8 cellular contexts compared by ENCODE assay signal in genomic region chr9:38393128-38393809, GRCh38. TPM values are rescaled to one million over a fixed set of nuclear protein-coding genes. Genes with fewer than 3 reads are reported as not detected.
A peak's percentile ranks its signal among the peaks of the same experiment; 100 is the strongest.
DNase-seq lines count a peak whose midpoint lies in the region; ATAC-seq and TF ChIP-seq lines count a peak whose summit lies in the region.

No MANE protein-coding gene starts in this region.

- TF ChIP-seq CTCF in AG04450 (IDR thresholded peaks at IDR 0.05; ENCODE audit: low read depth, low read length) (no peak), VCaP (conservative IDR thresholded peaks at IDR 0.05) (no peak; the same call in 1 of the 2 replicates), glutamatergic neuron (IDR thresholded peaks at IDR 0.05; ENCODE audit: partially characterized antibody, unreplicated experiment) (no peak)

- H3K36me3 Mint-ChIP-seq in glutamatergic neuron (ENCODE audit: unreplicated experiment), result peaks cover 11% of the 10 kb centered on the region
- peaks cover 34% of the 10 kb centered on the region for H3K36me3 Mint-ChIP-seq in stimulated activated memory B cell treated with anti-CD40 and anti-IgM and Interleukin-4, amounts not matched to agents 10 μg/mL and 1 μg/mL and 100 μg/mL, for 72 hours

- H3K4me3 ChIP-seq in AG04450 (ENCODE audit: low read depth, low read length), result peak overlapping the region; percentile 90

- H3K4me1 Mint-ChIP-seq in glutamatergic neuron (ENCODE audit: low read depth, unreplicated experiment), result no peaks in the 10 kb centered on the region
- peaks cover 20% of the 10 kb centered on the region for H3K4me1 Mint-ChIP-seq in stimulated activated memory B cell treated with anti-CD40 and anti-IgM and Interleukin-4, amounts not matched to agents 10 μg/mL and 1 μg/mL and 100 μg/mL, for 72 hours

- H3K4me3 Mint-ChIP-seq in glutamatergic neuron (ENCODE audit: unreplicated experiment), result peak overlapping the region; percentile 96
- H3K4me3 Mint-ChIP-seq in stimulated activated memory B cell treated with anti-CD40 and anti-IgM and Interleukin-4, amounts not matched to agents 10 μg/mL and 1 μg/mL and 100 μg/mL, for 72 hours, result peak overlapping the region; percentile 91

- no peaks in the 10 kb centered on the region for H3K27me3 ChIP-seq in AG04450 (ENCODE audit: control insufficient read depth, insufficient read depth, low read length)

- peaks cover 2% of the 10 kb centered on the region for H3K9me3 Mint-ChIP-seq in glutamatergic neuron (ENCODE audit: unreplicated experiment)
- H3K9me3 Mint-ChIP-seq in stimulated activated memory B cell treated with anti-CD40 and anti-IgM and Interleukin-4, amounts not matched to agents 10 μg/mL and 1 μg/mL and 100 μg/mL, for 72 hours, result no peaks in the 10 kb centered on the region

- CTCF ChIA-PET in AG04450 (lab: Charles Lee), result interaction anchor here (0.5 to 1.4 kb wide), 4 partner anchors 11 to 305 kb away, joined by 3 to 5 read pairs (median 4); no protein-coding TSS in a partner anchor

- no peak for DNase-seq in AG04450 (ENCODE audit: low read depth, low spot score)
- DNase-seq in glutamatergic neuron, result no peak
- no peak for DNase-seq in HT-29 (ENCODE audit: low spot score)
- no peak for DNase-seq in caudate nucleus (lab: John Stamatoyannopoulos, UW)
- no peak for DNase-seq in OCI-M2 (lab: John Stamatoyannopoulos, UW; ENCODE audit: unreplicated experiment)

- H3K9me3 ChIP-seq in AG04450 (ENCODE audit: control insufficient read depth, insufficient read depth, low read length), result peaks cover 4% of the 10 kb centered on the region; the same call in 1 of the 2 replicates

- peaks cover 7% of the 10 kb centered on the region for H3K27me3 Mint-ChIP-seq in glutamatergic neuron (ENCODE audit: unreplicated experiment)
- H3K27me3 Mint-ChIP-seq in stimulated activated memory B cell treated with anti-CD40 and anti-IgM and Interleukin-4, amounts not matched to agents 10 μg/mL and 1 μg/mL and 100 μg/mL, for 72 hours, result no peaks in the 10 kb centered on the region

- POLR2A ChIA-PET in AG04450 (lab: Yijun Ruan, JAX), result interaction anchor here (0.9 to 1.3 kb wide), 4 partner anchors 10 to 21 kb away, joined by 3 to 6 read pairs (median 4); no protein-coding TSS in a partner anchor

- ATAC-seq in GM21360 (IDR thresholded peaks at IDR 0.05; ENCODE audit: unreplicated experiment), result peak; percentile 6
- peak; percentile 2 for ATAC-seq in stimulated activated memory B cell treated with anti-CD40 and anti-IgM and Interleukin-4, amounts not matched to agents 10 μg/mL and 1 μg/mL and 100 μg/mL, for 72 hours

- no peak overlapping the region for H3K27ac Mint-ChIP-seq in glutamatergic neuron (ENCODE audit: unreplicated experiment)
- H3K27ac Mint-ChIP-seq in stimulated activated memory B cell treated with anti-CD40 and anti-IgM and Interleukin-4, amounts not matched to agents 10 μg/mL and 1 μg/mL and 100 μg/mL, for 72 hours, result peak overlapping the region; percentile 96

- peak overlapping the region; percentile 65 for H3K27ac ChIP-seq in AG04450 (ENCODE audit: low read depth, low read length)
- H3K27ac ChIP-seq in VCaP, result peak overlapping the region; percentile 83; the same call in 1 of the 2 replicates
- H3K27ac ChIP-seq in caudate nucleus (ENCODE audit: low read depth, low read length), result no peak overlapping the region

RNA-seq across cellular contexts. Expression of gene ALDH1B1, which starts 0.8 kb away (rescaled TPM):
- polyA plus RNA-seq in AG04450 (2011; rRNA removed), result 47.0 and 51.7 TPM in 2 replicates
- 57.6 and 72.0 TPM in 2 replicates for polyA minus RNA-seq in AG04450 (2011; rRNA and poly(A)+ RNA removed)
- 15.3 TPM for total RNA-seq in glutamatergic neuron (ENCODE audit: unreplicated experiment)
- total RNA-seq in HT-29 (2014; rRNA removed; shearing (Covaris generic)), result 16.0 and 21.6 TPM in 2 replicates

RNA-seq across cellular contexts. Expression of gene IGFBPL1, which starts 31.0 kb away (rescaled TPM):
- polyA plus RNA-seq in AG04450 (2011; rRNA removed), result 0.07 TPM in 1 of 2 replicates, not detected in the other
- not detected in 2 replicates for polyA minus RNA-seq in AG04450 (2011; rRNA and poly(A)+ RNA removed)
- 590 TPM for total RNA-seq in glutamatergic neuron (ENCODE audit: unreplicated experiment)
- not detected in 2 replicates for total RNA-seq in HT-29 (2014; rRNA removed; shearing (Covaris generic))

Comparison
In these comparisons a context has a peak if more than half of its experiments do, and no peak if none do; other contexts are left out.
1. RNA of gene IGFBPL1, which starts 31.0 kb away (total RNA-seq): 590 TPM in glutamatergic neuron (single experiment); not detected in HT-29; every median in the first group is over 100 times any median in the second.